ENCODE assay signal across 25 cellular contexts in genomic region chr15:53834214-53834613, GRCh38.
"Had no signal": no experiment of that assay in that cellular context is flagged by ENCODE, and none has a peak within 500 bp of the region (broad histone marks: within the 10 kb centered on the region; RNA-seq: fewer than 3 reads in every experiment).

No MANE protein-coding gene starts in this region.

- H3K4me1 Mint-ChIP-seq: activated naive CD4-positive, alpha-beta T cell treated with anti-CD3 and anti-CD28 coated beads, Interleukin-2, amount 10 ng/mL, durations not matched to agents 7 days and 5 days; activated naive CD8-positive, alpha-beta T cell treated with anti-CD3 and anti-CD28 coated beads, Interleukin-2, amount 50 U/mL, for 24 hours; central memory CD8-positive, alpha-beta T cell; immature natural killer cell; naive thymus-derived CD4-positive, alpha-beta T cell had no signal

- H3K4me1 ChIP-seq: gastrocnemius medialis had no signal

- H3K27me3 ChIP-seq: gastrocnemius medialis, heart right ventricle, neutrophil, upper lobe of left lung had no signal

- H3K36me3 ChIP-seq: gastrocnemius medialis, heart right ventricle, left ventricle myocardium inferior, neutrophil, upper lobe of left lung, WERI-Rb-1 had no signal

- H3K9me3 Mint-ChIP-seq: activated naive CD4-positive, alpha-beta T cell treated with anti-CD3 and anti-CD28 coated beads, Interleukin-2, amount 10 ng/mL, durations not matched to agents 7 days and 5 days; brain; central memory CD8-positive, alpha-beta T cell had no signal

- H3K36me3 Mint-ChIP-seq: activated naive CD4-positive, alpha-beta T cell treated with anti-CD3 and anti-CD28 coated beads, Interleukin-2, amount 10 ng/mL, durations not matched to agents 7 days and 5 days; brain; immature natural killer cell; naive thymus-derived CD4-positive, alpha-beta T cell had no signal

- H3K9me3 ChIP-seq: gastrocnemius medialis, heart right ventricle, left ventricle myocardium inferior, neutrophil, upper lobe of left lung had no signal

- H3K27me3 Mint-ChIP-seq: activated naive CD4-positive, alpha-beta T cell treated with anti-CD3 and anti-CD28 coated beads, Interleukin-2, amount 10 ng/mL, durations not matched to agents 7 days and 5 days; activated naive CD8-positive, alpha-beta T cell treated with anti-CD3 and anti-CD28 coated beads, Interleukin-2, amount 50 U/mL, for 24 hours; central memory CD8-positive, alpha-beta T cell had no signal

- H3K4me3 Mint-ChIP-seq: activated naive CD4-positive, alpha-beta T cell treated with anti-CD3 and anti-CD28 coated beads, Interleukin-2, amount 10 ng/mL, durations not matched to agents 7 days and 5 days; activated naive CD8-positive, alpha-beta T cell treated with anti-CD3 and anti-CD28 coated beads, Interleukin-2, amount 50 U/mL, for 24 hours; brain; central memory CD8-positive, alpha-beta T cell; immature natural killer cell; naive thymus-derived CD4-positive, alpha-beta T cell; stimulated activated naive CD8-positive, alpha-beta T cell treated with anti-CD3 and anti-CD28 coated beads, Interleukin-15, Interleukin-2, amounts not matched to agents 100 ng/mL and 50 ng/mL, for 24 hours had no signal

- H3K4me3 ChIP-seq: gastrocnemius medialis, heart right ventricle, left ventricle myocardium inferior, upper lobe of left lung had no signal

- ATAC-seq: activated naive CD8-positive, alpha-beta T cell treated with anti-CD3 and anti-CD28 coated beads, Interleukin-2, amount 50 U/mL, for 24 hours; esophagus mucosa; gastrocnemius medialis; heart right ventricle; naive thymus-derived CD4-positive, alpha-beta T cell had no signal

- H3K27ac ChIP-seq: gastrocnemius medialis, left ventricle myocardium inferior, neutrophil, upper lobe of left lung, WERI-Rb-1 had no signal

- DNase-seq: activated CD4-positive, alpha-beta T cell treated with anti-CD3 and anti-CD28 coated beads for 1 hour; activated CD8-positive, alpha-beta memory T cell treated with anti-CD3 and anti-CD28 coated beads for 24 hours; activated CD8-positive, alpha-beta memory T cell treated with anti-CD3 and anti-CD28 coated beads, Interleukin-2, amount 50 U/mL, for 48 hours; activated effector memory CD4-positive, alpha-beta T cell treated with Interleukin-2 at 50 U/mL for 16 hours; activated naive CD4-positive, alpha-beta T cell treated with anti-CD3 and anti-CD28 coated beads, Interleukin-2, amount 10 ng/mL, durations not matched to agents 7 days and 5 days; activated naive CD8-positive, alpha-beta T cell treated with anti-CD3 and anti-CD28 coated beads, Interleukin-2, amount 50 U/mL, for 24 hours; activated T-cell treated with anti-CD3 and anti-CD28 coated beads, Interleukin-2, amount 50 U/mL, for 48 hours; anterior cingulate cortex; effector CD8-positive, alpha-beta T cell; gastrocnemius medialis; heart right ventricle; immature natural killer cell; kidney glomerular epithelial cell; left ventricle myocardium inferior; mammary epithelial cell; naive thymus-derived CD4-positive, alpha-beta T cell; posterior cingulate gyrus; retina; upper lobe of left lung; WERI-Rb-1 had no signal

- H3K27ac Mint-ChIP-seq: activated naive CD4-positive, alpha-beta T cell treated with anti-CD3 and anti-CD28 coated beads, Interleukin-2, amount 10 ng/mL, durations not matched to agents 7 days and 5 days; activated naive CD8-positive, alpha-beta T cell treated with anti-CD3 and anti-CD28 coated beads, Interleukin-2, amount 50 U/mL, for 24 hours; immature natural killer cell; naive thymus-derived CD4-positive, alpha-beta T cell; stimulated activated naive CD8-positive, alpha-beta T cell treated with anti-CD3 and anti-CD28 coated beads, Interleukin-15, Interleukin-2, amounts not matched to agents 100 ng/mL and 50 ng/mL, for 24 hours had no signal
